Comparison of ENCODE assay signal across 22 cellular contexts in genomic region chr2:1117569-1117968, GRCh38.
DNase-seq lines count a peak whose midpoint lies in the region; ATAC-seq and TF ChIP-seq lines count a peak whose summit lies in the region.
"Had no signal": no experiment of that assay in that cellular context is flagged by ENCODE, and none has a peak within 500 bp of the region (broad histone marks: within the 10 kb centered on the region; RNA-seq: fewer than 3 reads in every experiment).

No MANE protein-coding gene starts in this region.

- 85% methylated on average over 5 of the region's 5 CpGs for WGBS in mesenchymal stem cell

- no peak overlapping the region for H4K8ac ChIP-seq in mesenchymal stem cell (ENCODE audit: low read length)

- TF ChIP-seq CTCF in GM10248 (IDR thresholded peaks at IDR 0.05; ENCODE audit: control extremely low read depth, extremely low read depth, low read depth, missing control alignments), result no peak
- no peak for TF ChIP-seq CTCF in osteoblast (IDR thresholded peaks at IDR 0.05; ENCODE audit: extremely low read depth, low read depth, low read length)

- no peak overlapping the region for H2AK5ac ChIP-seq in mesenchymal stem cell (ENCODE audit: low read length, severe bottlenecking)

- H3K27ac ChIP-seq in mesenchymal stem cell (ENCODE audit: low read length, poor library complexity, severe bottlenecking) (no peak overlapping the region), osteoblast (ENCODE audit: low read depth, low read length) (no peak overlapping the region)
- H3K27ac ChIP-seq: BLaER1 had no signal

- H3K18ac ChIP-seq in mesenchymal stem cell (ENCODE audit: low read depth in 1 of 2, low read length in 2 of 2), result no peak overlapping the region

- H3K9ac ChIP-seq in mesenchymal stem cell (ENCODE audit: low read length), result no peak overlapping the region
- H3K9ac ChIP-seq: BLaER1 had no signal

- no peak overlapping the region for H3K14ac ChIP-seq in mesenchymal stem cell (ENCODE audit: low read length in 2 of 2)

- H3K4me2 ChIP-seq in mesenchymal stem cell (ENCODE audit: low read length, poor library complexity, severe bottlenecking) (no peak overlapping the region), osteoblast (ENCODE audit: insufficient read depth, low read length) (no peak overlapping the region)
- H3K4me2 ChIP-seq: BLaER1 had no signal

- H4K20me1 ChIP-seq in osteoblast (ENCODE audit: insufficient read depth, low read length), result no peaks in the 10 kb centered on the region
- H4K20me1 ChIP-seq: BLaER1 had no signal

- DNase-seq in GM10248 (ENCODE audit: extremely low spot score), result peak; percentile 4
- no peak for DNase-seq in mesenchymal stem cell
- DNase-seq in osteoblast (ENCODE audit: insufficient read length, low spot score, missing footprints), result peak; percentile 29
- DNase-seq in activated T-cell treated with anti-CD3 and anti-CD28 coated beads, Interleukin-2, amount 50 U/mL, for 1 hour, result no peak
- no peak for DNase-seq in activated CD4-positive, alpha-beta T cell treated with anti-CD3 and anti-CD28 coated beads for 1 hour
- DNase-seq: 8988T; ACHN; BE2C; C1 segment of cervical spinal cord; CD4-positive, alpha-beta memory T cell; CD4-positive, CD25-positive, alpha-beta regulatory T cell; CD8-positive, alpha-beta memory T cell; COR-L47; DMS 273 treated with DMSO at 0.1 percent for 48 hours; DMS153; DMS53; DMS79; DND-41; EL; GDM1 had no signal

- H3K79me2 ChIP-seq in osteoblast (ENCODE audit: insufficient read depth, low read length), result no peaks in the 10 kb centered on the region

- H2AFZ ChIP-seq in mesenchymal stem cell (ENCODE audit: low read depth, low read length) (no peak overlapping the region), osteoblast (ENCODE audit: low read length) (no peak overlapping the region)

- POLR2A ChIA-PET in GM10248 (lab: Yijun Ruan, JAX), result no interaction called here

- peaks cover 0 to 15% of the 10 kb centered on the region in 2 experiments for H3K36me3 ChIP-seq in mesenchymal stem cell (ENCODE audit: control insufficient read depth in 1 of 2, insufficient read depth in 2 of 2, low read depth in 1 of 2, low read length in 2 of 2)
- no peaks in the 10 kb centered on the region for H3K36me3 ChIP-seq in osteoblast (ENCODE audit: insufficient read depth, low read length)
- H3K36me3 ChIP-seq: BE2C, BLaER1 had no signal

- H3K79me1 ChIP-seq in mesenchymal stem cell (replicated peaks; ENCODE audit: low read length, poor library complexity, severe bottlenecking), result peaks cover 2% of the 10 kb centered on the region

- no peak overlapping the region for H2BK12ac ChIP-seq in mesenchymal stem cell (ENCODE audit: low read length in 2 of 2)

- CTCF ChIA-PET in GM10248 (lab: Yijun Ruan, JAX), result no interaction called here

- H2BK15ac ChIP-seq in mesenchymal stem cell (ENCODE audit: low read depth, poor library complexity, severe bottlenecking), result no peak overlapping the region

- H3K4ac ChIP-seq in mesenchymal stem cell (ENCODE audit: low read depth in 1 of 2, low read length in 2 of 2), result no peak overlapping the region

- H3K27me3 ChIP-seq in mesenchymal stem cell (ENCODE audit: control insufficient read depth in 1 of 2, insufficient read depth in 1 of 2, low read length in 2 of 2) (no peaks in the 10 kb centered on the region), osteoblast (ENCODE audit: insufficient read depth, low read length) (no peaks in the 10 kb centered on the region)
- H3K27me3 ChIP-seq: BE2C, BLaER1 had no signal

- H4K91ac ChIP-seq in mesenchymal stem cell (ENCODE audit: low read length), result peak overlapping the region; percentile 39

- no peak overlapping the region for H2BK120ac ChIP-seq in mesenchymal stem cell (ENCODE audit: low read depth, low read length)

- H3K23ac ChIP-seq in mesenchymal stem cell (ENCODE audit: low read length in 2 of 2), result no peak overlapping the region

- H3K4me1 ChIP-seq in mesenchymal stem cell (ENCODE audit: control insufficient read depth, insufficient read depth, low read depth, low read length) (peaks cover 4% of the 10 kb centered on the region), osteoblast (ENCODE audit: insufficient read depth, low read length) (no peaks in the 10 kb centered on the region)
- H3K4me1 ChIP-seq: BE2C, BLaER1 had no signal

- H3K4me3 ChIP-seq in mesenchymal stem cell (ENCODE audit: insufficient read depth in 1 of 2, low read depth in 1 of 2, low read length in 2 of 2) (no peak overlapping the region), osteoblast (ENCODE audit: insufficient read depth, low read length) (no peak overlapping the region)
- H3K4me3 ChIP-seq: BLaER1 had no signal

- ATAC-seq in HG02870 (IDR thresholded peaks at IDR 0.05; ENCODE audit: unreplicated experiment), result no peak

- no peak overlapping the region for H2BK5ac ChIP-seq in mesenchymal stem cell (ENCODE audit: low read depth, low read length, poor library complexity, severe bottlenecking)

- H3K9me3 ChIP-seq in mesenchymal stem cell (ENCODE audit: control insufficient read depth, low read length) (no peaks in the 10 kb centered on the region), osteoblast (ENCODE audit: low read depth, low read length) (no peaks in the 10 kb centered on the region)
- H3K9me3 ChIP-seq: BE2C had no signal

Comparison
In these comparisons a context has a peak if more than half of its experiments do, and no peak if none do; other contexts are left out.
1. DNase-seq: peak in GM10248 (single experiment) and osteoblast (single experiment); none in mesenchymal stem cell (single experiment), activated T-cell treated with anti-CD3 and anti-CD28 coated beads, Interleukin-2, amount 50 U/mL, for 1 hour (single experiment) and activated CD4-positive, alpha-beta T cell treated with anti-CD3 and anti-CD28 coated beads for 1 hour (single experiment).